ENCODE assay signal across 2 cellular contexts in genomic region chr7:73404860-73405259, GRCh38. TPM values are rescaled to one million over a fixed set of nuclear protein-coding genes. Genes with fewer than 3 reads are reported as not detected.
"Had no signal": no experiment of that assay in that cellular context is flagged by ENCODE, and none has a peak within 500 bp of the region (broad histone marks: within the 10 kb centered on the region; RNA-seq: fewer than 3 reads in every experiment).

No MANE protein-coding gene starts in this region.

RNA-seq across cellular contexts. Expression of gene FZD9, which starts 28.7 kb away (rescaled TPM):
- total RNA-seq: HT-29 had no signal
- polyA plus RNA-seq: IgD-negative memory B cell had no signal
